18 cellular contexts compared by ENCODE assay signal in genomic region chr1:92329356-92330129, GRCh38. TPM values are rescaled to one million over a fixed set of nuclear protein-coding genes. Genes with fewer than 3 reads are reported as not detected.
A peak's percentile ranks its signal among the peaks of the same experiment; 100 is the strongest.
DNase-seq lines count a peak whose midpoint lies in the region; ATAC-seq, FAIRE-seq and TF ChIP-seq lines count a peak whose summit lies in the region.
"Had no signal": no experiment of that assay in that cellular context is flagged by ENCODE, and none has a peak within 500 bp of the region (broad histone marks: within the 10 kb centered on the region; RNA-seq: fewer than 3 reads in every experiment).

No MANE protein-coding gene starts in this region.

- no peak overlapping the region for H2BK5ac ChIP-seq in IMR-90 (ENCODE audit: low read depth, low read length, poor library complexity, severe bottlenecking)

- no peaks in the 10 kb centered on the region for H3K9me2 ChIP-seq in OCI-LY7 (ENCODE audit: insufficient read depth, low read length)
- H3K9me2 ChIP-seq: SK-N-SH had no signal

- no peak overlapping the region for H2BK120ac ChIP-seq in IMR-90 (ENCODE audit: low read depth, low read length)

- no peak overlapping the region for H3K27ac ChIP-seq in IMR-90 (ENCODE audit: insufficient read depth, low read length)
- peak overlapping the region; percentile 99 for H3K27ac ChIP-seq in brain microvascular endothelial cell
- H3K27ac ChIP-seq in OCI-LY7 (ENCODE audit: low read depth, low read length, poor library complexity, severe bottlenecking) = no peak overlapping the region
- H3K27ac ChIP-seq: right atrium auricular region, uterus had no signal

- CTCF ChIA-PET in IMR-90 (lab: Yijun Ruan, JAX) = interaction anchor here (0.8 kb wide), 1 partner anchor 19 kb away, joined by 3 read pairs; no protein-coding TSS in a partner anchor
- CTCF ChIA-PET in OCI-LY7 (lab: Charles Lee; ENCODE audit: unreplicated experiment) = no interaction called here

- ATAC-seq in IMR-90 (ENCODE audit: low read depth) = no peak

- H3K9ac ChIP-seq in IMR-90 (ENCODE audit: low read depth, low read length) = no peak overlapping the region
- H3K9ac ChIP-seq: SK-N-SH had no signal

- H3K27me3 ChIP-seq in IMR-90 (ENCODE audit: control insufficient read depth, insufficient read depth, low read length) (no peaks in the 10 kb centered on the region), brain microvascular endothelial cell (replicated peaks) (no peaks in the 10 kb centered on the region)
- H3K27me3 ChIP-seq: MG63, right atrium auricular region, uterus had no signal

- in situ Hi-C loops in IMR-90 (cut with MboI; ENCODE audit: low sequenced_read_pairs) (no loop called here), brain microvascular endothelial cell (cut with HindIII; ENCODE audit: low pct_ligation_motif_present, low sequenced_read_pairs) (no loop called here)

- no peaks in the 10 kb centered on the region for H3K9me1 ChIP-seq in IMR-90 (ENCODE audit: insufficient read depth, low read length)

- H3K4me3 ChIP-seq in IMR-90 (ENCODE audit: insufficient read depth, low read depth, low read length) (no peak overlapping the region), brain microvascular endothelial cell (ENCODE audit: low read depth, low read length) (no peak overlapping the region), OCI-LY7 (ENCODE audit: low read depth, low read length, poor library complexity, severe bottlenecking) (no peak overlapping the region)
- H3K4me3 ChIP-seq: MG63, right atrium auricular region, uterus had no signal

- H4K20me1 ChIP-seq in IMR-90 (ENCODE audit: insufficient read depth, low read length) = no peaks in the 10 kb centered on the region; the same call in 1 of the 2 replicates
- no peaks in the 10 kb centered on the region for H4K20me1 ChIP-seq in OCI-LY7 (ENCODE audit: insufficient read depth, low read length)

- peaks cover 3 to 15% of the 10 kb centered on the region in 2 experiments; a peak in 1 of 4 replicates for H3K79me1 ChIP-seq in IMR-90 (ENCODE audit: low read depth in 1 of 2, low read length in 2 of 2)

- no peak for TF ChIP-seq RAD21 in IMR-90 (IDR thresholded peaks at IDR 0.05; ENCODE audit: low read length)

- H4K91ac ChIP-seq in IMR-90 (ENCODE audit: insufficient read depth, low read depth, low read length) = no peak overlapping the region

- H4K8ac ChIP-seq in IMR-90 (ENCODE audit: low read depth in 2 of 2, low read length in 2 of 2) = no peak overlapping the region

- intact Hi-C loops in IMR-90 (cut with micrococcal nuclease) (no loop called here), OCI-LY7 (cut with micrococcal nuclease; ENCODE audit: unreplicated experiment) (no loop called here)

- H3K9me3 ChIP-seq in IMR-90 (ENCODE audit: control insufficient read depth, insufficient read depth, low read length) = peaks cover 7% of the 10 kb centered on the region
- peaks cover 12% of the 10 kb centered on the region; the same call in 1 of the 2 replicates for H3K9me3 ChIP-seq in OCI-LY7 (ENCODE audit: low read length)
- H3K9me3 ChIP-seq: SK-N-SH had no signal

- H2BK20ac ChIP-seq in IMR-90 (ENCODE audit: low read depth, low read length) = no peak overlapping the region

- H3K4me2 ChIP-seq in IMR-90 (ENCODE audit: low read depth, low read length) (no peak overlapping the region), OCI-LY7 (ENCODE audit: low read length) (no peak overlapping the region)
- H3K4me2 ChIP-seq: SK-N-SH had no signal

- H2AFZ ChIP-seq in IMR-90 (replicated peaks; ENCODE audit: low read length, poor library complexity) (no peak overlapping the region), OCI-LY7 (ENCODE audit: low read length) (no peak overlapping the region)

- dilution Hi-C loops in IMR-90 (cut with HindIII; ENCODE audit: low sequenced_read_pairs, unreplicated experiment) = no loop called here

- TF ChIP-seq POLR2A in IMR-90 (IDR thresholded peaks at IDR 0.05; ENCODE audit: low read depth, low read length) = no peak

- BruUV-seq in IMR-90 (replicated peaks; lab: Mats Ljungman, UMichigan) (no TSS peak), OCI-LY7 (replicated peaks; lab: Mats Ljungman, UMichigan) (no TSS peak)

- whole genome bisulfite sequencing in IMR-90 (ENCODE audit: extremely low coverage in 2 of 2, insufficient read length in 1 of 2), 2 experiments = 80% methylated on average over 1 of the region's 6 CpGs; no CpG with 5 or more reads in 1 of the 2 experiments

- no peaks in the 10 kb centered on the region for H3K79me2 ChIP-seq in OCI-LY7 (ENCODE audit: insufficient read depth, low read depth, low read length)

- peak; percentile 40 for DNase-seq in AG09319 (ENCODE audit: extremely low read depth, low read depth)
- DNase-seq in IMR-90 = peak; percentile 67
- DNase-seq in brain microvascular endothelial cell = peak; percentile 98
- DNase-seq in foreskin melanocyte = peak; percentile 88
- DNase-seq in RCC 7860 (ENCODE audit: low spot score) = no peak
- no peak for DNase-seq in NCI-H748 treated with DMSO at 0.1 percent for 48 hours (lab: John Stamatoyannopoulos, UW)
- DNase-seq in OCI-LY7 (ENCODE audit: low spot score) = no peak
- DNase-seq in OCI-M2 (lab: John Stamatoyannopoulos, UW; ENCODE audit: unreplicated experiment) = no peak
- DNase-seq: activated T-cell treated with anti-CD3 and anti-CD28 coated beads, Interleukin-2, amount 50 U/mL, for 1 hour; COR-L47; GDM1; GOT3; MG63; NCI-H1694; NCI-H446; SK-N-SH; uterus had no signal

- no peak overlapping the region for H3K56ac ChIP-seq in IMR-90 (ENCODE audit: extremely low read depth, insufficient read depth, low read length)

- no peak overlapping the region for H3K4ac ChIP-seq in IMR-90 (ENCODE audit: low read depth, low read length)

- TF ChIP-seq CTCF in AG09319 (IDR thresholded peaks at IDR 0.05; ENCODE audit: low read depth, low read length) = no peak
- TF ChIP-seq CTCF in IMR-90 (conservative IDR thresholded peaks at IDR 0.05; ENCODE audit: low read depth, low read length) = no peak
- TF ChIP-seq CTCF in brain microvascular endothelial cell (IDR thresholded peaks at IDR 0.05; ENCODE audit: low read depth, low read length, missing control alignments) = peak; percentile 38
- TF ChIP-seq CTCF in OCI-LY7 (conservative IDR thresholded peaks at IDR 0.05; ENCODE audit: low read length) = no peak

- peaks cover 13% of the 10 kb centered on the region for H3K36me3 ChIP-seq in IMR-90 (ENCODE audit: control insufficient read depth, insufficient read depth, low read length)
- no peaks in the 10 kb centered on the region for H3K36me3 ChIP-seq in brain microvascular endothelial cell (replicated peaks)
- H3K36me3 ChIP-seq in OCI-LY7 (ENCODE audit: insufficient read depth, low read length) = peaks cover 39% of the 10 kb centered on the region
- H3K36me3 ChIP-seq: uterus had no signal

- no peak overlapping the region for H3K23ac ChIP-seq in IMR-90 (ENCODE audit: low read depth, low read length)

- H3K4me1 ChIP-seq in IMR-90 (ENCODE audit: control insufficient read depth, insufficient read depth, low read length) (no peaks in the 10 kb centered on the region), OCI-LY7 (ENCODE audit: insufficient read depth, low read length, poor library complexity, severe bottlenecking) (no peaks in the 10 kb centered on the region)
- H3K4me1 ChIP-seq: right atrium auricular region, uterus had no signal

- no peak overlapping the region for H2AK9ac ChIP-seq in IMR-90 (replicated peaks; ENCODE audit: low read depth, low read length, poor library complexity)

- FAIRE-seq in RCC 7860 (lab: Jason Lieb, UNC) = no peak

- no peak overlapping the region; the same call in 1 of the 2 replicates for H3K14ac ChIP-seq in IMR-90 (replicated peaks; ENCODE audit: low read depth, low read length)

- H3K18ac ChIP-seq in IMR-90 (ENCODE audit: low read depth, low read length) = no peak overlapping the region

- H2BK15ac ChIP-seq in IMR-90 (ENCODE audit: low read depth, low read length) = no peak overlapping the region

- H2AK5ac ChIP-seq in IMR-90 (ENCODE audit: low read depth, low read length) = no peak overlapping the region; the same call in 1 of the 2 replicates

- no peak overlapping the region for H4K5ac ChIP-seq in IMR-90 (ENCODE audit: low read depth, low read length)

- POLR2A ChIA-PET in IMR-90 (lab: Charles Lee; ENCODE audit: unreplicated experiment) = no interaction called here
- POLR2A ChIA-PET in OCI-LY7 (lab: Charles Lee) = interaction anchor here (0.6 to 0.8 kb wide), 3 partner anchors 11 to 748 kb away, joined by 3 to 4 read pairs (median 3); no protein-coding TSS in a partner anchor

TF ChIP-seq in IMR-90, 13 proteins besides CTCF, POLR2A, EP300 and RAD21:
- no peak for TF ChIP-seq CEBPB (IDR thresholded peaks at IDR 0.05; ENCODE audit: low read depth, low read length)
- TF ChIP-seq NFE2L2 (IDR thresholded peaks at IDR 0.05; ENCODE audit: low read depth, low read length) = no peak
- TF ChIP-seq FOS (IDR thresholded peaks at IDR 0.05; ENCODE audit: low read depth, low read length) = no peak
- TF ChIP-seq SMC3 (IDR thresholded peaks at IDR 0.05; ENCODE audit: low read depth, low read length) = no peak
TF ChIP-seq in IMR-90: peak in this region for 0.

RNA-seq across cellular contexts. Expression of gene RPAP2, which starts 30.7 kb away (rescaled TPM):
- total RNA-seq in IMR-90 (2012; rRNA removed) = 13.6 TPM in 2 replicates
- polyA plus RNA-seq in IMR-90 (2012; rRNA removed) = 3.9 and 7.1 TPM in 2 replicates
- 0.46 and 1.6 TPM in 2 replicates for polyA plus RNA-seq in IMR-90 (2012; cell fraction: cytosol; rRNA removed)
- polyA plus RNA-seq in IMR-90 (2012; cell fraction: nucleus; rRNA removed; ENCODE audit: low replicate concordance) = 0.44 and 4.0 TPM in 2 replicates
- total RNA-seq in OCI-LY7 (2014; rRNA removed; shearing (Covaris generic)) = 2.2 and 8.6 TPM in 2 replicates
- total RNA-seq in OCI-LY7 (2022) = 20.8 and 21.9 TPM in 2 replicates

RNA-seq across cellular contexts. Expression of gene GLMN, which starts 30.8 kb away (rescaled TPM):
- 4.1 and 11.9 TPM in 2 replicates for total RNA-seq in IMR-90 (2012; rRNA removed)
- polyA plus RNA-seq in IMR-90 (2012; rRNA removed) = 3.3 and 4.7 TPM in 2 replicates
- 0.21 and 0.22 TPM in 2 replicates for polyA plus RNA-seq in IMR-90 (2012; cell fraction: cytosol; rRNA removed)
- polyA plus RNA-seq in IMR-90 (2012; cell fraction: nucleus; rRNA removed; ENCODE audit: low replicate concordance) = 0.66 and 6.6 TPM in 2 replicates
- total RNA-seq in OCI-LY7 (2014; rRNA removed; shearing (Covaris generic)) = 12.4 and 12.6 TPM in 2 replicates
- total RNA-seq in OCI-LY7 (2022) = 14.6 and 15.5 TPM in 2 replicates

Comparison
In these comparisons a context has a peak if more than half of its experiments do, and no peak if none do; other contexts are left out.
1. DNase-seq: peak in AG09319 (single experiment), IMR-90 (single experiment), brain microvascular endothelial cell (single experiment) and foreskin melanocyte (single experiment); none in RCC 7860 (single experiment), NCI-H748 treated with DMSO at 0.1 percent for 48 hours (single experiment), OCI-LY7 (single experiment) and OCI-M2 (single experiment).